In the genomic region with DNA sequence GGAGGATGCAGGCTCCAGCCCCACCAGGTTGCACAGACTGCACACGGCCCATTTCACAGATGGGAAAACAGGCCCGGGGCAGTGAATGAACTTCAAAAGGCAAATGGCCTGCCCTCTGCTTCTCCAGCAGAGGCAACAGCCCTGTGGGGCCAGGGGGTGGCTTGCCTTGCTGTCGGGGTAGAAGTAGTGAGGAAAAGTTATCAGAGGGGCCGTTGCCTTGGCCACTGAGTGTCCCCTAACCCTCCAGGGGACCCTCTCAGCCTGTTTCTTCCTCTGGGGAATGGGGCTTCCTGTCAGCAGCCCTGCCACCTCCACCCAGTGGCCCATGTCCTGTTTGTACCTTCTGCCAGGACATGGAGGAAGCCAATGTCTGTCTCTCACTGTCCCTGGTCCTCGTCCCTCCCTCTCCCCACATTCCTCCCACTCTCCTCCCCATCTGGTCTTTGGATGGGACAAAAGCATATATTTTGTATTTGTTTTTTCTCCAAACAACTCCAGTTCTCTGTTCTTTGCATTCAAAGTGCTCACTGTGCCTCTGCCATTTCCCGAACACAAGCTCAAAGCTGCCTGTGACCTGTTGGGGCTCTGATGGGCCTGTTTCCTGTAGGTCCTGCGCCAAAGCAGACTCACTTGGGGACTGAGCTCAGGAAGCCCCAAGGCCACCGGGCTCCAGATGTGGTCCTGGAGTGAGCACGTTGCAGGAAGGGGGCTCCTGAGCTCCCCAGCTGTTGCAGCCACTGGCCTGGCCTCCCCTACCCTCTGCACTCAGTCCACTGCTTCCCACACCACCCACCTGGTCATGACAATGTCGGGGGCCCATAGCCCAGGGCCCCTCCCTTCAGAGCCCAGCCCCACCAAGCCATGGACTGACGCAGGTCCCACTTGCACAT, we compare ENCODE assay signal across 15 cellular contexts. TPM values are rescaled to one million over a fixed set of nuclear protein-coding genes. Genes with fewer than 3 reads are reported as not detected.
DNase-seq lines count a peak whose midpoint lies in the region; ATAC-seq, FAIRE-seq and TF ChIP-seq lines count a peak whose summit lies in the region.
"Had no signal": no experiment of that assay in that cellular context is flagged by ENCODE, and none has a peak within 500 bp of the region (broad histone marks: within the 10 kb centered on the region; RNA-seq: fewer than 3 reads in every experiment).

No MANE protein-coding gene starts in this region.

- DNase-seq in MCF 10A (ENCODE audit: unreplicated experiment) (no peak), mammary epithelial cell (no peak), left ventricle myocardium inferior (no peak), urothelium cell line (ENCODE audit: low spot score) (no peak), globus pallidus (ENCODE audit: low spot score) (no peak), OCI-M2 (lab: John Stamatoyannopoulos, UW; ENCODE audit: unreplicated experiment) (no peak)
- no peak for DNase-seq in activated CD4-positive, alpha-beta memory T cell treated with anti-CD3 and anti-CD28 coated beads for 36 hours
- no peak for DNase-seq in stimulated activated naive B cell treated with anti-CD40 and anti-IgM and Interleukin-4, amounts not matched to agents 10 μg/mL and 1 μg/mL and 100 μg/mL, for 72 hours
- DNase-seq: activated T-cell treated with anti-CD3 and anti-CD28 coated beads, Interleukin-2, amount 50 U/mL, for 4 hours; GM23248; NCI-H1048; WERI-Rb-1 had no signal

- H3K27me3 ChIP-seq in mammary epithelial cell (ENCODE audit: insufficient read depth, low read length), result no peaks in the 10 kb centered on the region
- no peaks in the 10 kb centered on the region for H3K27me3 ChIP-seq in left ventricle myocardium inferior (ENCODE audit: low read depth)
- H3K27me3 ChIP-seq: dorsolateral prefrontal cortex had no signal

- H3K27me3 Mint-ChIP-seq in MCF 10A (ENCODE audit: insufficient read depth, unreplicated experiment), result no peaks in the 10 kb centered on the region
- no peaks in the 10 kb centered on the region for H3K27me3 Mint-ChIP-seq in activated CD4-positive, alpha-beta memory T cell treated with anti-CD3 and anti-CD28 coated beads for 36 hours
- H3K27me3 Mint-ChIP-seq in stimulated activated naive B cell treated with anti-CD40 and anti-IgM and Interleukin-4, amounts not matched to agents 10 μg/mL and 1 μg/mL and 100 μg/mL, for 72 hours, result no peaks in the 10 kb centered on the region

- H3K79me2 ChIP-seq in mammary epithelial cell (ENCODE audit: insufficient read depth, low read length), result no peaks in the 10 kb centered on the region

- no peak for FAIRE-seq in urothelium cell line (lab: Jason Lieb, UNC)

- dilution Hi-C loops in mammary epithelial cell (cut with HindIII; ENCODE audit: low sequenced_read_pairs), result loop anchor here (5.0 to 10.0 kb wide), 6 partner anchors 59 to 561 kb away; partner anchors contain the start of genes TIGD3, TM7SF2 and ZNHIT2

- POLR2A ChIA-PET in MCF 10A (lab: Yijun Ruan, JAX), result interaction anchor here (0.9 kb wide), 1 partner anchor 10 kb away, joined by 3 read pairs; the partner anchor contains the start of gene MAP4K2
- POLR2A ChIA-PET in activated CD4-positive, alpha-beta memory T cell treated with anti-CD3 and anti-CD28 coated beads for 36 hours (lab: Charles Lee), result interaction anchor here (1.4 kb wide), 1 partner anchor 16 kb away, joined by 3 read pairs; no protein-coding TSS in a partner anchor

- H3K9me3 ChIP-seq in mammary epithelial cell (replicated peaks; ENCODE audit: insufficient read depth, low read length) (no peaks in the 10 kb centered on the region), left ventricle myocardium inferior (replicated peaks) (no peaks in the 10 kb centered on the region)

- H3K4me3 ChIP-seq in mammary epithelial cell (replicated peaks in 1 of 3; ENCODE audit: insufficient read depth in 1 of 3, low read depth in 2 of 3, low read length in 3 of 3), result no peak overlapping the region
- no peak overlapping the region for H3K4me3 ChIP-seq in left ventricle myocardium inferior
- H3K4me3 ChIP-seq: dorsolateral prefrontal cortex, GM23248, smooth muscle cell had no signal

- H3K27ac ChIP-seq in mammary epithelial cell (ENCODE audit: insufficient read depth, low read depth, low read length) (no peak overlapping the region), left ventricle myocardium inferior (replicated peaks) (peak overlapping the region; percentile 68)
- H3K27ac ChIP-seq: GM23248, WERI-Rb-1 had no signal

- WGBS in mammary epithelial cell (ENCODE audit: low coverage, missing lambda C conversion rate), result 67% methylated on average over 11 of the region's 11 CpGs

- no TSS peak for BruUV-seq in MCF 10A (replicated peaks; lab: Mats Ljungman, UMichigan)
- BruUV-seq in mammary epithelial cell (replicated peaks; lab: Mats Ljungman, UMichigan), result no TSS peak

- peak overlapping the region; percentile 43 for H3K27ac Mint-ChIP-seq in MCF 10A (ENCODE audit: low read depth, unreplicated experiment)
- peak overlapping the region; percentile 40 for H3K27ac Mint-ChIP-seq in activated CD4-positive, alpha-beta memory T cell treated with anti-CD3 and anti-CD28 coated beads for 36 hours
- H3K27ac Mint-ChIP-seq in stimulated activated naive B cell treated with anti-CD40 and anti-IgM and Interleukin-4, amounts not matched to agents 10 μg/mL and 1 μg/mL and 100 μg/mL, for 72 hours, result peak overlapping the region; percentile 78

- no peaks in the 10 kb centered on the region for H3K36me3 ChIP-seq in mammary epithelial cell (ENCODE audit: insufficient read depth, low read length)
- H3K36me3 ChIP-seq in left ventricle myocardium inferior, result peaks cover 45% of the 10 kb centered on the region

- H2AFZ ChIP-seq in mammary epithelial cell (ENCODE audit: low read depth, low read length), result no peak overlapping the region
- H2AFZ ChIP-seq: GM23248 had no signal

- no peaks in the 10 kb centered on the region for H3K9me3 Mint-ChIP-seq in MCF 10A (ENCODE audit: unreplicated experiment)
- no peaks in the 10 kb centered on the region for H3K9me3 Mint-ChIP-seq in activated CD4-positive, alpha-beta memory T cell treated with anti-CD3 and anti-CD28 coated beads for 36 hours
- H3K9me3 Mint-ChIP-seq in stimulated activated naive B cell treated with anti-CD40 and anti-IgM and Interleukin-4, amounts not matched to agents 10 μg/mL and 1 μg/mL and 100 μg/mL, for 72 hours, result no peaks in the 10 kb centered on the region
- H3K9me3 Mint-ChIP-seq: activated T-cell treated with anti-CD3 and anti-CD28 coated beads, Interleukin-2, amount 50 U/mL, for 4 hours had no signal

- in situ Hi-C loops in mammary epithelial cell (cut with MboI; ENCODE audit: low sequenced_read_pairs in 2 of 2), result no loop called here

- no peaks in the 10 kb centered on the region for H3K4me1 Mint-ChIP-seq in MCF 10A (ENCODE audit: insufficient read depth, unreplicated experiment)
- peaks cover 7% of the 10 kb centered on the region for H3K4me1 Mint-ChIP-seq in activated CD4-positive, alpha-beta memory T cell treated with anti-CD3 and anti-CD28 coated beads for 36 hours (ENCODE audit: low read depth)
- H3K4me1 Mint-ChIP-seq in stimulated activated naive B cell treated with anti-CD40 and anti-IgM and Interleukin-4, amounts not matched to agents 10 μg/mL and 1 μg/mL and 100 μg/mL, for 72 hours, result peaks cover 26 to 39% of the 10 kb centered on the region in 2 donors

- intact Hi-C loops in MCF 10A (cut with micrococcal nuclease), result no loop called here
- intact Hi-C loops in mammary epithelial cell (cut with micrococcal nuclease), result no loop called here
- intact Hi-C loops in activated CD4-positive, alpha-beta memory T cell treated with anti-CD3 and anti-CD28 coated beads for 36 hours (cut with micrococcal nuclease), result no loop called here
- intact Hi-C loops in left ventricle myocardium inferior (cut with micrococcal nuclease), result no loop called here

- no peaks in the 10 kb centered on the region for H3K36me3 Mint-ChIP-seq in MCF 10A (ENCODE audit: insufficient read depth, unreplicated experiment)
- peaks cover 14% of the 10 kb centered on the region for H3K36me3 Mint-ChIP-seq in activated CD4-positive, alpha-beta memory T cell treated with anti-CD3 and anti-CD28 coated beads for 36 hours
- peaks cover 40 to 64% of the 10 kb centered on the region in 2 donors for H3K36me3 Mint-ChIP-seq in stimulated activated naive B cell treated with anti-CD40 and anti-IgM and Interleukin-4, amounts not matched to agents 10 μg/mL and 1 μg/mL and 100 μg/mL, for 72 hours

- H3K4me3 Mint-ChIP-seq in MCF 10A (ENCODE audit: unreplicated experiment), result no peak overlapping the region
- H3K4me3 Mint-ChIP-seq in activated CD4-positive, alpha-beta memory T cell treated with anti-CD3 and anti-CD28 coated beads for 36 hours, result no peak overlapping the region
- H3K4me3 Mint-ChIP-seq in stimulated activated naive B cell treated with anti-CD40 and anti-IgM and Interleukin-4, amounts not matched to agents 10 μg/mL and 1 μg/mL and 100 μg/mL, for 72 hours, result no peak overlapping the region
- H3K4me3 Mint-ChIP-seq: activated T-cell treated with anti-CD3 and anti-CD28 coated beads, Interleukin-2, amount 50 U/mL, for 4 hours had no signal

- H3K4me1 ChIP-seq in mammary epithelial cell (ENCODE audit: insufficient read depth, low read length) (no peaks in the 10 kb centered on the region), left ventricle myocardium inferior (peaks cover 17% of the 10 kb centered on the region)

- no peak for ATAC-seq in stimulated activated naive B cell treated with anti-CD40 and anti-IgM and Interleukin-4, amounts not matched to agents 10 μg/mL and 1 μg/mL and 100 μg/mL, for 72 hours (replicated peaks)
- ATAC-seq: activated T-cell treated with anti-CD3 and anti-CD28 coated beads, Interleukin-2, amount 50 U/mL, for 4 hours had no signal

- H3K4me2 ChIP-seq in mammary epithelial cell (ENCODE audit: insufficient read depth, low read depth, low read length), result no peak overlapping the region
- H3K4me2 ChIP-seq: smooth muscle cell had no signal

- CTCF ChIA-PET in MCF 10A (lab: Yijun Ruan, JAX) (interaction anchor here (0.6 kb wide), 1 partner anchor 14 kb away, joined by 4 read pairs; no protein-coding TSS in a partner anchor), mammary epithelial cell (lab: Charles Lee; ENCODE audit: low non-redundant PET) (no interaction called here)
- CTCF ChIA-PET in activated CD4-positive, alpha-beta memory T cell treated with anti-CD3 and anti-CD28 coated beads for 36 hours (lab: Charles Lee), result no interaction called here

- H4K20me1 ChIP-seq in mammary epithelial cell (ENCODE audit: insufficient read depth, low read length), result no peaks in the 10 kb centered on the region

- H3K9ac ChIP-seq in mammary epithelial cell (ENCODE audit: insufficient read depth, low read length), result no peak overlapping the region
- H3K9ac ChIP-seq: GM23248 had no signal

- TF ChIP-seq CTCF in MCF 10A (IDR thresholded peaks at IDR 0.05; ENCODE audit: unreplicated experiment) (no peak), mammary epithelial cell (conservative IDR thresholded peaks at IDR 0.05 in 1 of 2, IDR thresholded peaks at IDR 0.05 in 1 of 2; ENCODE audit: extremely low read depth in 1 of 2, insufficient read depth in 1 of 2, low read depth in 1 of 2, low read length in 2 of 2) (no peak), left ventricle myocardium inferior (IDR thresholded peaks at IDR 0.05; ENCODE audit: borderline replicate concordance) (no peak)

RNA-seq across cellular contexts. Expression of gene MAP4K2, which starts 9.5 kb away (rescaled TPM):
- total RNA-seq in MCF 10A (2022) (4.9 and 6.8 TPM in 2 replicates), mammary epithelial cell (10 to 100 TPM; 15.4 to 15.5 TPM), left ventricle myocardium inferior (7.5 TPM)
- polyA plus RNA-seq in mammary epithelial cell, result 7.9 TPM
- polyA minus RNA-seq in mammary epithelial cell, result 41.4 TPM
- total RNA-seq in activated CD4-positive, alpha-beta memory T cell treated with anti-CD3 and anti-CD28 coated beads for 36 hours, result 10 to 100 TPM; 83.3 to 85.8 TPM

RNA-seq across cellular contexts. Expression of gene SF1, which starts 15.2 kb away (rescaled TPM):
- 446 and 503 TPM in 2 replicates for total RNA-seq in MCF 10A (2022)
- total RNA-seq in mammary epithelial cell, result 100 to 1,000 TPM; 115 to 294 TPM
- polyA plus RNA-seq in mammary epithelial cell, result 79.4 TPM
- polyA minus RNA-seq in mammary epithelial cell, result 212 TPM
- total RNA-seq in activated CD4-positive, alpha-beta memory T cell treated with anti-CD3 and anti-CD28 coated beads for 36 hours, result 100 to 1,000 TPM; 323 to 328 TPM
- 188 TPM for total RNA-seq in left ventricle myocardium inferior

RNA-seq across cellular contexts. Expression of gene MEN1, which starts 16.8 kb away (rescaled TPM):
- total RNA-seq in MCF 10A (2022) (29.2 and 33.1 TPM in 2 replicates), mammary epithelial cell (10 to 100 TPM; 20.7 to 35.7 TPM), left ventricle myocardium inferior (8.7 TPM)
- 24.7 TPM for polyA plus RNA-seq in mammary epithelial cell
- 23.4 TPM for polyA minus RNA-seq in mammary epithelial cell
- 10 to 100 TPM; 31.3 to 32.2 TPM for total RNA-seq in activated CD4-positive, alpha-beta memory T cell treated with anti-CD3 and anti-CD28 coated beads for 36 hours

RNA-seq across cellular contexts. Expression of gene PYGM, which starts 33.7 kb away (rescaled TPM):
- total RNA-seq in MCF 10A (2022), result 0.09 and 0.10 TPM in 2 replicates
- total RNA-seq in mammary epithelial cell, result 1 to 10 TPM in 1 of 2 donors, under 1 TPM in 1; 0.50 to 1.1 TPM
- polyA plus RNA-seq in mammary epithelial cell, result 0.06 TPM
- polyA minus RNA-seq in mammary epithelial cell, result not detected
- total RNA-seq in activated CD4-positive, alpha-beta memory T cell treated with anti-CD3 and anti-CD28 coated beads for 36 hours, result 1 to 10 TPM in 1 of 2 experiments, under 1 TPM in 1; 0.94 to 1.6 TPM
- 89.5 TPM for total RNA-seq in left ventricle myocardium inferior
- total RNA-seq: GM23248 had no signal
- polyA plus RNA-seq: GM23248 had no signal

RNA-seq across cellular contexts. Expression of gene RASGRP2, which starts 49.6 kb away (rescaled TPM):
- not detected in 2 replicates for total RNA-seq in MCF 10A (2022)
- 1 to 10 TPM in 1 of 2 donors, under 1 TPM in 1; 0.26 to 4.8 TPM for total RNA-seq in mammary epithelial cell
- not detected for polyA plus RNA-seq in mammary epithelial cell
- not detected for polyA minus RNA-seq in mammary epithelial cell
- total RNA-seq in activated CD4-positive, alpha-beta memory T cell treated with anti-CD3 and anti-CD28 coated beads for 36 hours, result 1 to 10 TPM; 7.5 to 8.2 TPM
- 21.1 TPM for total RNA-seq in left ventricle myocardium inferior
- total RNA-seq: GM23248, SK-MEL-5 had no signal
